ENCODE assay signal across 10 cellular contexts in genomic region chr16:11112723-11113348, GRCh38.
DNase-seq lines count a peak whose midpoint lies in the region; ATAC-seq lines count a peak whose summit lies in the region.
"Had no signal": no experiment of that assay in that cellular context is flagged by ENCODE, and none has a peak within 500 bp of the region (broad histone marks: within the 10 kb centered on the region; RNA-seq: fewer than 3 reads in every experiment).

No MANE protein-coding gene starts in this region.

- CTCF ChIA-PET in activated CD4-positive, alpha-beta memory T cell treated with anti-CD3 and anti-CD28 coated beads for 36 hours (lab: Charles Lee): interaction anchor here (0.6 to 2.2 kb wide), 6 partner anchors 8 to 149 kb away, joined by 3 to 14 read pairs (median 3); no protein-coding TSS in a partner anchor

- peak overlapping the region; percentile 16 for H3K4me3 Mint-ChIP-seq in activated CD4-positive, alpha-beta T cell treated with anti-CD3 and anti-CD28 coated beads, Interleukin-2, amount 10 ng/mL, durations not matched to agents 24 days and 14 days
- H3K4me3 Mint-ChIP-seq in activated CD4-positive, alpha-beta memory T cell treated with anti-CD3 and anti-CD28 coated beads for 36 hours: peak overlapping the region; percentile 60
- H3K4me3 Mint-ChIP-seq in stimulated activated effector memory CD8-positive, alpha-beta T cell treated with anti-CD3 and anti-CD28 coated beads, Interleukin-12 subunit alpha, Interleukin-12 subunit beta, amount 100 ng/mL, for 72 hours: peak overlapping the region; percentile 56

- POLR2A ChIA-PET in activated CD4-positive, alpha-beta memory T cell treated with anti-CD3 and anti-CD28 coated beads for 36 hours (lab: Charles Lee): interaction anchor here (0.7 to 2.9 kb wide), 12 partner anchors 8 to 242 kb away, joined by 3 to 18 read pairs (median 8); partner anchors contain the start of gene SOCS1

- intact Hi-C loops in activated CD4-positive, alpha-beta T cell treated with anti-CD3 and anti-CD28 coated beads, Interleukin-2, amount 10 ng/mL, durations not matched to agents 24 days and 14 days (cut with micrococcal nuclease): no loop called here
- intact Hi-C loops in activated CD4-positive, alpha-beta memory T cell treated with anti-CD3 and anti-CD28 coated beads for 36 hours (cut with micrococcal nuclease): loop anchor here (5.0 kb wide), 1 partner anchor 36 kb away; no protein-coding TSS in a partner anchor
- intact Hi-C loops in head of caudate nucleus (cut with DNase I): no loop called here

- ATAC-seq in stimulated activated effector memory CD8-positive, alpha-beta T cell treated with anti-CD3 and anti-CD28 coated beads, Interleukin-12 subunit alpha, Interleukin-12 subunit beta, amount 100 ng/mL, for 72 hours: no peak
- no peak for ATAC-seq in GM21528 (IDR thresholded peaks at IDR 0.05; ENCODE audit: low FRiP score, unreplicated experiment)
- ATAC-seq: left lung had no signal

- H3K9me3 Mint-ChIP-seq in activated CD4-positive, alpha-beta T cell treated with anti-CD3 and anti-CD28 coated beads, Interleukin-2, amount 10 ng/mL, durations not matched to agents 24 days and 14 days: no peaks in the 10 kb centered on the region
- peaks cover 14% of the 10 kb centered on the region for H3K9me3 Mint-ChIP-seq in activated CD4-positive, alpha-beta memory T cell treated with anti-CD3 and anti-CD28 coated beads for 36 hours
- H3K9me3 Mint-ChIP-seq in stimulated activated effector memory CD8-positive, alpha-beta T cell treated with anti-CD3 and anti-CD28 coated beads, Interleukin-12 subunit alpha, Interleukin-12 subunit beta, amount 100 ng/mL, for 72 hours: no peaks in the 10 kb centered on the region

- no peaks in the 10 kb centered on the region for H3K27me3 Mint-ChIP-seq in activated CD4-positive, alpha-beta T cell treated with anti-CD3 and anti-CD28 coated beads, Interleukin-2, amount 10 ng/mL, durations not matched to agents 24 days and 14 days
- H3K27me3 Mint-ChIP-seq in activated CD4-positive, alpha-beta memory T cell treated with anti-CD3 and anti-CD28 coated beads for 36 hours: no peaks in the 10 kb centered on the region

- peaks cover 48% of the 10 kb centered on the region for H3K4me1 Mint-ChIP-seq in activated CD4-positive, alpha-beta T cell treated with anti-CD3 and anti-CD28 coated beads, Interleukin-2, amount 10 ng/mL, durations not matched to agents 24 days and 14 days
- peaks cover 74% of the 10 kb centered on the region for H3K4me1 Mint-ChIP-seq in activated CD4-positive, alpha-beta memory T cell treated with anti-CD3 and anti-CD28 coated beads for 36 hours (ENCODE audit: low read depth)
- H3K4me1 Mint-ChIP-seq in stimulated activated effector memory CD8-positive, alpha-beta T cell treated with anti-CD3 and anti-CD28 coated beads, Interleukin-12 subunit alpha, Interleukin-12 subunit beta, amount 100 ng/mL, for 72 hours: peaks cover 47% of the 10 kb centered on the region

- peak overlapping the region; percentile 40 for H3K27ac Mint-ChIP-seq in activated CD4-positive, alpha-beta T cell treated with anti-CD3 and anti-CD28 coated beads, Interleukin-2, amount 10 ng/mL, durations not matched to agents 24 days and 14 days
- peak overlapping the region; percentile 88 for H3K27ac Mint-ChIP-seq in activated CD4-positive, alpha-beta memory T cell treated with anti-CD3 and anti-CD28 coated beads for 36 hours
- H3K27ac Mint-ChIP-seq in stimulated activated effector memory CD8-positive, alpha-beta T cell treated with anti-CD3 and anti-CD28 coated beads, Interleukin-12 subunit alpha, Interleukin-12 subunit beta, amount 100 ng/mL, for 72 hours: peak overlapping the region; percentile 6

- DNase-seq in activated CD4-positive, alpha-beta T cell treated with anti-CD3 and anti-CD28 coated beads, Interleukin-2, amount 10 ng/mL, durations not matched to agents 24 days and 14 days: no peak
- DNase-seq in activated CD4-positive, alpha-beta T cell treated with anti-CD3 and anti-CD28 coated beads, Interleukin-2, amount 50 U/mL, for 4 hours: no peak
- DNase-seq in NCI-H1105 (lab: John Stamatoyannopoulos, UW) (peak; percentile 45), head of caudate nucleus (no peak), SKM-1 treated with dmso at 0.1 percent for 144 hours (lab: John Stamatoyannopoulos, UW; ENCODE audit: unreplicated experiment) (no peak)
- no peak for DNase-seq in activated CD4-positive, alpha-beta memory T cell treated with anti-CD3 and anti-CD28 coated beads for 36 hours
- DNase-seq in stimulated activated effector memory CD8-positive, alpha-beta T cell treated with anti-CD3 and anti-CD28 coated beads, Interleukin-12 subunit alpha, Interleukin-12 subunit beta, amount 100 ng/mL, for 72 hours (ENCODE audit: low spot score in 2 of 2): no peak
- DNase-seq: left lung; NK-92 treated with Interleukin-12 subunit alpha and Interleukin-12 subunit beta, amount 100 ng/mL, for 24 hours had no signal

- H3K36me3 Mint-ChIP-seq in activated CD4-positive, alpha-beta T cell treated with anti-CD3 and anti-CD28 coated beads, Interleukin-2, amount 10 ng/mL, durations not matched to agents 24 days and 14 days (ENCODE audit: low read depth): peaks cover 36% of the 10 kb centered on the region
- peaks cover 21% of the 10 kb centered on the region for H3K36me3 Mint-ChIP-seq in activated CD4-positive, alpha-beta memory T cell treated with anti-CD3 and anti-CD28 coated beads for 36 hours
- peaks cover 20% of the 10 kb centered on the region for H3K36me3 Mint-ChIP-seq in stimulated activated effector memory CD8-positive, alpha-beta T cell treated with anti-CD3 and anti-CD28 coated beads, Interleukin-12 subunit alpha, Interleukin-12 subunit beta, amount 100 ng/mL, for 72 hours

Comparison
In these comparisons a context has a peak if more than half of its experiments do, and no peak if none do; other contexts are left out.
1. H3K27ac Mint-ChIP-seq: peak in every context shown above with its lines; median percentile 88 in activated CD4-positive, alpha-beta memory T cell treated with anti-CD3 and anti-CD28 coated beads for 36 hours; 40 in activated CD4-positive, alpha-beta T cell treated with anti-CD3 and anti-CD28 coated beads, Interleukin-2, amount 10 ng/mL, durations not matched to agents 24 days and 14 days; 6 in stimulated activated effector memory CD8-positive, alpha-beta T cell treated with anti-CD3 and anti-CD28 coated beads, Interleukin-12 subunit alpha, Interleukin-12 subunit beta, amount 100 ng/mL, for 72 hours.